26 cellular contexts compared by ENCODE assay signal in genomic region chr3:70985572-70985971, GRCh38.
A peak's percentile ranks its signal among the peaks of the same experiment; 100 is the strongest.
DNase-seq lines count a peak whose midpoint lies in the region; ATAC-seq and TF ChIP-seq lines count a peak whose summit lies in the region.
"Had no signal": no experiment of that assay in that cellular context is flagged by ENCODE, and none has a peak within 500 bp of the region (broad histone marks: within the 10 kb centered on the region; RNA-seq: fewer than 3 reads in every experiment).

No MANE protein-coding gene starts in this region.

- H3K56ac ChIP-seq in IMR-90 (ENCODE audit: extremely low read depth, insufficient read depth, low read length) = no peak overlapping the region

- H4K20me1 ChIP-seq in IMR-90 (ENCODE audit: insufficient read depth, low read length) = peaks cover 5% of the 10 kb centered on the region; the same call in 1 of the 2 replicates

- peak overlapping the region; percentile 82 for H2BK5ac ChIP-seq in IMR-90 (ENCODE audit: low read depth, low read length, poor library complexity, severe bottlenecking)

- H2AK9ac ChIP-seq in IMR-90 (replicated peaks; ENCODE audit: low read depth, low read length, poor library complexity) = no peak overlapping the region

- BruUV-seq in IMR-90 (replicated peaks; lab: Mats Ljungman, UMichigan) = no TSS peak

- H2BK20ac ChIP-seq in IMR-90 (ENCODE audit: low read depth, low read length) = no peak overlapping the region

- CTCF ChIA-PET in IMR-90 (lab: Yijun Ruan, JAX) = no interaction called here

- no peak overlapping the region for H3K23ac ChIP-seq in IMR-90 (ENCODE audit: low read depth, low read length)

- POLR2A ChIA-PET in IMR-90 (lab: Charles Lee; ENCODE audit: unreplicated experiment) = no interaction called here

- H3K9me3 Mint-ChIP-seq in activated naive CD8-positive, alpha-beta T cell treated with anti-CD3 and anti-CD28 coated beads, Interleukin-2, amount 50 U/mL, for 24 hours = no peaks in the 10 kb centered on the region
- H3K9me3 Mint-ChIP-seq in memory B cell = peaks cover 1% of the 10 kb centered on the region
- H3K9me3 Mint-ChIP-seq: CD8-positive, alpha-beta T cell; H9; WTC11 had no signal

- no peak for DNase-seq in IMR-90
- DNase-seq in activated naive CD8-positive, alpha-beta T cell treated with anti-CD3 and anti-CD28 coated beads, Interleukin-2, amount 50 U/mL, for 24 hours = no peak
- DNase-seq in memory B cell (ENCODE audit: low spot score in 2 of 2) = no peak
- DNase-seq in stimulated activated CD4-positive, alpha-beta T cell treated with anti-CD3 and anti-CD28 coated beads, Interleukin-12 subunit alpha, Interleukin-12 subunit beta, amount 100 ng/mL, for 4 hours = no peak
- DNase-seq in OCI-M2 (lab: John Stamatoyannopoulos, UW; ENCODE audit: unreplicated experiment) = no peak
- DNase-seq in NCI-H2081 (lab: John Stamatoyannopoulos, UW) = no peak
- DNase-seq: activated CD8-positive, alpha-beta memory T cell treated with anti-CD3 and anti-CD28 coated beads, Interleukin-2, amount 50 U/mL, for 48 hours; aorta; CD8-positive, alpha-beta T cell; cerebellar nuclear complex; DMS53; effector CD8-positive, alpha-beta T cell; GDM1; H9; kidney; MG63; NCI-H1436; NCI-H2171 treated with DMSO at 0.1 percent for 48 hours; nucleus accumbens; right cardiac atrium; stimulated activated CD8-positive, alpha-beta memory T cell treated with anti-CD3 and anti-CD28 coated beads, Interleukin-4, amount 100 ng/mL, for 48 hours had no signal

- H4K5ac ChIP-seq in IMR-90 (ENCODE audit: low read depth, low read length) = peak overlapping the region; percentile 61; the same call in 1 of the 2 replicates

- H3K9me3 ChIP-seq in IMR-90 (ENCODE audit: control insufficient read depth, insufficient read depth, low read length) = no peaks in the 10 kb centered on the region
- no peaks in the 10 kb centered on the region for H3K9me3 ChIP-seq in stomach smooth muscle (ENCODE audit: control insufficient read depth in 2 of 2, low read length in 2 of 2)
- H3K9me3 ChIP-seq: MG63, tibial nerve had no signal

- H3K36me3 ChIP-seq in IMR-90 (ENCODE audit: control insufficient read depth, insufficient read depth, low read length) (peaks cover 26% of the 10 kb centered on the region), stomach smooth muscle (ENCODE audit: control insufficient read depth in 2 of 2, insufficient read depth in 2 of 2, low read length in 2 of 2) (peaks cover 10 to 11% of the 10 kb centered on the region in 2 donors)

- H3K27ac ChIP-seq in IMR-90 (ENCODE audit: insufficient read depth, low read length) = peak overlapping the region; percentile 39; the same call in 1 of the 2 replicates
- peak overlapping the region; percentile 92 for H3K27ac ChIP-seq in stomach smooth muscle (ENCODE audit: low read length)
- H3K27ac ChIP-seq: tibial nerve had no signal

- ATAC-seq in IMR-90 (ENCODE audit: low read depth) (no peak), memory B cell (ENCODE audit: low read depth) (no peak)
- no peak for ATAC-seq in activated naive CD8-positive, alpha-beta T cell treated with anti-CD3 and anti-CD28 coated beads, Interleukin-2, amount 50 U/mL, for 24 hours
- ATAC-seq: CD8-positive, alpha-beta T cell; esophagus mucosa; right cardiac atrium; WTC11 had no signal

- H3K4me1 ChIP-seq in IMR-90 (ENCODE audit: control insufficient read depth, insufficient read depth, low read length) (peaks cover 33% of the 10 kb centered on the region), stomach smooth muscle (ENCODE audit: control insufficient read depth, insufficient read depth, low read length) (peaks cover 57% of the 10 kb centered on the region)

- no peak overlapping the region for H2BK120ac ChIP-seq in IMR-90 (ENCODE audit: low read depth, low read length)

- H3K4me2 ChIP-seq in IMR-90 (ENCODE audit: low read depth, low read length) = no peak overlapping the region

- H3K27ac Mint-ChIP-seq in activated naive CD8-positive, alpha-beta T cell treated with anti-CD3 and anti-CD28 coated beads, Interleukin-2, amount 50 U/mL, for 24 hours = peak overlapping the region; percentile 59
- H3K27ac Mint-ChIP-seq in memory B cell = peak overlapping the region; percentile 20
- H3K27ac Mint-ChIP-seq: WTC11 had no signal

- H2AFZ ChIP-seq in IMR-90 (replicated peaks; ENCODE audit: low read length, poor library complexity) = no peak overlapping the region

- no peak overlapping the region for H3K4me3 ChIP-seq in IMR-90 (ENCODE audit: insufficient read depth, low read depth, low read length)
- no peak overlapping the region for H3K4me3 ChIP-seq in stomach smooth muscle (ENCODE audit: low read length in 2 of 2)
- H3K4me3 ChIP-seq: lung, MG63, tibial nerve had no signal

- no peak overlapping the region for H3K14ac ChIP-seq in IMR-90 (replicated peaks; ENCODE audit: low read depth, low read length)

- peak overlapping the region; percentile 85; the same call in 1 of the 2 replicates for H3K18ac ChIP-seq in IMR-90 (ENCODE audit: low read depth, low read length)

- WGBS in IMR-90 (ENCODE audit: extremely low coverage in 2 of 2, insufficient read length in 1 of 2), 2 experiments = no CpG with 5 or more reads among the region's 4 CpGs

- no peak overlapping the region for H2BK15ac ChIP-seq in IMR-90 (ENCODE audit: low read depth, low read length)

- no peak for TF ChIP-seq CTCF in IMR-90 (conservative IDR thresholded peaks at IDR 0.05; ENCODE audit: low read depth, low read length)

- no peak overlapping the region for H3K9ac ChIP-seq in IMR-90 (ENCODE audit: low read depth, low read length)
- peak overlapping the region in 1 of 2 donors; percentile 54 for H3K9ac ChIP-seq in stomach smooth muscle (ENCODE audit: low read length in 2 of 2)

- peak overlapping the region in 1 of 2 experiments; percentile 29; a peak in 1 of 4 replicates for H4K8ac ChIP-seq in IMR-90 (ENCODE audit: low read depth in 2 of 2, low read length in 2 of 2)

- no peaks in the 10 kb centered on the region for H3K27me3 Mint-ChIP-seq in activated naive CD8-positive, alpha-beta T cell treated with anti-CD3 and anti-CD28 coated beads, Interleukin-2, amount 50 U/mL, for 24 hours
- H3K27me3 Mint-ChIP-seq in memory B cell = no peaks in the 10 kb centered on the region

- H3K9me1 ChIP-seq in IMR-90 (ENCODE audit: insufficient read depth, low read length) = peaks cover 24% of the 10 kb centered on the region

- TF ChIP-seq POLR2A in IMR-90 (IDR thresholded peaks at IDR 0.05; ENCODE audit: low read depth, low read length) = no peak

- in situ Hi-C loops in IMR-90 (cut with MboI; ENCODE audit: low sequenced_read_pairs) = no loop called here

- peaks cover 81% of the 10 kb centered on the region for H3K36me3 Mint-ChIP-seq in activated naive CD8-positive, alpha-beta T cell treated with anti-CD3 and anti-CD28 coated beads, Interleukin-2, amount 50 U/mL, for 24 hours (ENCODE audit: low read depth)
- H3K36me3 Mint-ChIP-seq in memory B cell = peaks cover 47% of the 10 kb centered on the region

- no peak overlapping the region for H2AK5ac ChIP-seq in IMR-90 (ENCODE audit: low read depth, low read length)

- H3K27me3 ChIP-seq in IMR-90 (ENCODE audit: control insufficient read depth, insufficient read depth, low read length) = no peaks in the 10 kb centered on the region
- H3K27me3 ChIP-seq in stomach smooth muscle (ENCODE audit: control insufficient read depth in 1 of 2, insufficient read depth in 2 of 2, low read length in 2 of 2) = no peaks in the 10 kb centered on the region
- H3K27me3 ChIP-seq: MG63, tibial nerve had no signal

- intact Hi-C loops in IMR-90 (cut with micrococcal nuclease) = loop anchor here (2.0 to 10.0 kb wide), 4 partner anchors 79 to 469 kb away; no protein-coding TSS in a partner anchor

- no peak overlapping the region for H3K4ac ChIP-seq in IMR-90 (ENCODE audit: low read depth, low read length)

- dilution Hi-C loops in IMR-90 (cut with HindIII; ENCODE audit: low sequenced_read_pairs, unreplicated experiment) = no loop called here

- peaks cover 48 to 74% of the 10 kb centered on the region in 2 experiments for H3K79me1 ChIP-seq in IMR-90 (ENCODE audit: low read depth in 1 of 2, low read length in 2 of 2)

- H3K4me1 Mint-ChIP-seq in activated naive CD8-positive, alpha-beta T cell treated with anti-CD3 and anti-CD28 coated beads, Interleukin-2, amount 50 U/mL, for 24 hours = peaks cover 75% of the 10 kb centered on the region
- peaks cover 9% of the 10 kb centered on the region for H3K4me1 Mint-ChIP-seq in memory B cell

- H4K91ac ChIP-seq in IMR-90 (ENCODE audit: insufficient read depth, low read depth, low read length) = no peak overlapping the region

- no peak for TF ChIP-seq RAD21 in IMR-90 (IDR thresholded peaks at IDR 0.05; ENCODE audit: low read length)

- no peak overlapping the region for H3K4me3 Mint-ChIP-seq in activated naive CD8-positive, alpha-beta T cell treated with anti-CD3 and anti-CD28 coated beads, Interleukin-2, amount 50 U/mL, for 24 hours
- H3K4me3 Mint-ChIP-seq in memory B cell = no peak overlapping the region
- H3K4me3 Mint-ChIP-seq: CD8-positive, alpha-beta T cell; H9; WTC11 had no signal

TF ChIP-seq in IMR-90, 13 proteins besides CTCF, POLR2A, EP300 and RAD21:
- TF ChIP-seq CHD1 (IDR thresholded peaks at IDR 0.05; ENCODE audit: low read depth, low read length) (no peak), CEBPB (IDR thresholded peaks at IDR 0.05; ENCODE audit: low read depth, low read length) (no peak), BHLHE40 (IDR thresholded peaks at IDR 0.05; ENCODE audit: low read depth, low read length) (no peak), MXI1 (IDR thresholded peaks at IDR 0.05; ENCODE audit: borderline replicate concordance, low read depth, low read length) (no peak), USF2 (IDR thresholded peaks at IDR 0.05; ENCODE audit: low read depth, low read length) (no peak)
TF ChIP-seq in IMR-90: peak in this region for 0.
